12 cellular contexts compared by ENCODE assay signal in genomic region chr1:104760017-104760416, GRCh38.
DNase-seq lines count a peak whose midpoint lies in the region; ATAC-seq and TF ChIP-seq lines count a peak whose summit lies in the region.
"Had no signal": no experiment of that assay in that cellular context is flagged by ENCODE, and none has a peak within 500 bp of the region (broad histone marks: within the 10 kb centered on the region; RNA-seq: fewer than 3 reads in every experiment).

No MANE protein-coding gene starts in this region.

- no peak for TF ChIP-seq CTCF in osteocyte (IDR thresholded peaks at IDR 0.05)

- no peaks in the 10 kb centered on the region for H3K36me3 Mint-ChIP-seq in osteocyte (ENCODE audit: unreplicated experiment)
- H3K36me3 Mint-ChIP-seq: activated naive CD8-positive, alpha-beta T cell treated with anti-CD3 and anti-CD28 coated beads, Interleukin-2, amount 10 ng/mL, durations not matched to agents 7 days and 5 days had no signal

- H3K36me3 ChIP-seq in BLaER1 treated with 17β-estradiol and CSF1 and Interleukin-3, amounts not matched to agents 10 nM and 100 nM: no peaks in the 10 kb centered on the region

- H3K4me1 Mint-ChIP-seq in osteocyte (ENCODE audit: unreplicated experiment): no peaks in the 10 kb centered on the region
- H3K4me1 Mint-ChIP-seq: activated naive CD8-positive, alpha-beta T cell treated with anti-CD3 and anti-CD28 coated beads, Interleukin-2, amount 10 ng/mL, durations not matched to agents 7 days and 5 days had no signal

- peaks cover 4 to 54% (median 16%) of the 10 kb centered on the region in 10 experiments; a peak in 19 of 20 replicates for H3K4me1 ChIP-seq in BLaER1 treated with 17β-estradiol and CSF1 and Interleukin-3, amounts not matched to agents 10 nM and 100 nM
- H3K4me1 ChIP-seq: psoas muscle had no signal

- no peaks in the 10 kb centered on the region for H4K20me1 ChIP-seq in BLaER1 treated with 17β-estradiol and CSF1 and Interleukin-3, amounts not matched to agents 10 nM and 100 nM

- peak; percentile 96 for ATAC-seq in GM19438 (IDR thresholded peaks at IDR 0.05; ENCODE audit: low read depth, unreplicated experiment)
- peak; percentile 84 for ATAC-seq in HG02970 (IDR thresholded peaks at IDR 0.05; ENCODE audit: low FRiP score, unreplicated experiment)
- ATAC-seq: psoas muscle had no signal

- no peaks in the 10 kb centered on the region for H3K27me3 ChIP-seq in BLaER1 treated with 17β-estradiol and CSF1 and Interleukin-3, amounts not matched to agents 10 nM and 100 nM

- peaks cover 4% of the 10 kb centered on the region for H3K27me3 Mint-ChIP-seq in osteocyte (ENCODE audit: unreplicated experiment)
- H3K27me3 Mint-ChIP-seq: activated naive CD8-positive, alpha-beta T cell treated with anti-CD3 and anti-CD28 coated beads, Interleukin-2, amount 10 ng/mL, durations not matched to agents 7 days and 5 days had no signal

- H3K27ac Mint-ChIP-seq in osteocyte (ENCODE audit: unreplicated experiment): no peak overlapping the region
- H3K27ac Mint-ChIP-seq: activated naive CD8-positive, alpha-beta T cell treated with anti-CD3 and anti-CD28 coated beads, Interleukin-2, amount 10 ng/mL, durations not matched to agents 7 days and 5 days had no signal

- H3K9me3 Mint-ChIP-seq in osteocyte (ENCODE audit: unreplicated experiment): no peaks in the 10 kb centered on the region

- H3K9me3 ChIP-seq in BLaER1 treated with 17β-estradiol and CSF1 and Interleukin-3, amounts not matched to agents 10 nM and 100 nM (replicated peaks in 1 of 11): no peaks in the 10 kb centered on the region
- H3K9me3 ChIP-seq: psoas muscle had no signal

- peak overlapping the region in 6 of 11 experiments; percentile 28 to 81 (median 56); a peak in 7 of 22 replicates for H3K4me2 ChIP-seq in BLaER1 treated with 17β-estradiol and CSF1 and Interleukin-3, amounts not matched to agents 10 nM and 100 nM

- H3K9ac ChIP-seq in BLaER1 treated with 17β-estradiol and CSF1 and Interleukin-3, amounts not matched to agents 10 nM and 100 nM: no peak overlapping the region

- H3K4me3 Mint-ChIP-seq in osteocyte (ENCODE audit: unreplicated experiment): no peak overlapping the region
- H3K4me3 Mint-ChIP-seq: activated naive CD8-positive, alpha-beta T cell treated with anti-CD3 and anti-CD28 coated beads, Interleukin-2, amount 10 ng/mL, durations not matched to agents 7 days and 5 days had no signal

- H3K4me3 ChIP-seq in BLaER1 treated with 17β-estradiol and CSF1 and Interleukin-3, amounts not matched to agents 10 nM and 100 nM: no peak overlapping the region
- H3K4me3 ChIP-seq: psoas muscle had no signal

- DNase-seq in MV-4-11 (lab: John Stamatoyannopoulos, UW) (peak; percentile 96), osteocyte (ENCODE audit: extremely low spot score, unreplicated experiment) (no peak), DMS79 (lab: John Stamatoyannopoulos, UW) (no peak), DMS79 treated with DMSO at 0.1 percent for 48 hours (lab: John Stamatoyannopoulos, UW) (no peak)
- DNase-seq in stimulated activated CD4-positive, alpha-beta T cell treated with anti-CD3 and anti-CD28 coated beads, Interleukin-4, amount 100 ng/mL, for 1 hour: no peak
- DNase-seq: activated naive CD8-positive, alpha-beta T cell treated with anti-CD3 and anti-CD28 coated beads, Interleukin-2, amount 10 ng/mL, durations not matched to agents 7 days and 5 days; kidney; NCI-H748 treated with DMSO at 0.1 percent for 48 hours; psoas muscle had no signal

- H3K27ac ChIP-seq in BLaER1 treated with 17β-estradiol and CSF1 and Interleukin-3, amounts not matched to agents 10 nM and 100 nM: peak overlapping the region in 3 of 11 experiments; percentile 45 to 52 (median 49); a peak in 5 of 22 replicates
- H3K27ac ChIP-seq: psoas muscle had no signal
